16 cellular contexts compared by ENCODE assay signal in the genomic region with DNA sequence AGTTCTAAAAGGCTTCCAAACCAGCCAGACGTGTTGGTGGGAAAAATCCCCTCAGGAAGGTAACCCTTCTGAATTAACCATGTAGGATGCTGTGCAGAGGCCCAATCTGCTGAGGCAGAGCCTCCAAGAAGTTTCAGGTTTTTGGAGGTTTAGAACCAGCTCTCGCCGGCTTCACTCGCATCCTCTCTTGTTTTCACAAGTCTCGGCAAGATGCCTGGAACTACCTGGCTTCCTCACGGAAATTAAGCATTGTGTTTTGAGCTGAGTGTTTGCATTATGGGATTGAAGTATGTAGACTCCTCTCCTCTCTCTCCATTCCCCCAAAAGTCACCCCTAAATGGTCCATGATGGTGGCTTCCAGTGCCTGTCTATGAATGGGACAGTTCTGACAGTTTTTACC. TPM values are rescaled to one million over a fixed set of nuclear protein-coding genes. Genes with fewer than 3 reads are reported as not detected.
A peak's percentile ranks its signal among the peaks of the same experiment; 100 is the strongest.
DNase-seq lines count a peak whose midpoint lies in the region; ATAC-seq and TF ChIP-seq lines count a peak whose summit lies in the region.
"Had no signal": no experiment of that assay in that cellular context is flagged by ENCODE, and none has a peak within 500 bp of the region (broad histone marks: within the 10 kb centered on the region; RNA-seq: fewer than 3 reads in every experiment).

No MANE protein-coding gene starts in this region.

- H3K27me3 ChIP-seq in RWPE2 (ENCODE audit: insufficient read depth, poor library complexity, severe bottlenecking) (no peaks in the 10 kb centered on the region), lower lobe of right lung (ENCODE audit: low read depth) (no peaks in the 10 kb centered on the region), thyroid gland (no peaks in the 10 kb centered on the region)

- peaks cover 68% of the 10 kb centered on the region for H3K36me3 ChIP-seq in RWPE2 (ENCODE audit: low read depth)
- no peaks in the 10 kb centered on the region for H3K36me3 ChIP-seq in lower lobe of right lung
- H3K36me3 ChIP-seq in thyroid gland, result no peaks in the 10 kb centered on the region

- H3K27ac ChIP-seq in RWPE2 (ENCODE audit: poor library complexity, severe bottlenecking) (peak overlapping the region; percentile 100), coronary artery (peak overlapping the region; percentile 40 to 75), lower lobe of right lung (peak overlapping the region; percentile 18), thyroid gland (peak overlapping the region; percentile 90 to 96 (median 93))

- H3K4me3 ChIP-seq in RWPE2 (ENCODE audit: severe bottlenecking) (no peak overlapping the region), coronary artery (no peak overlapping the region), lower lobe of right lung (no peak overlapping the region), thyroid gland (replicated peaks in 1 of 3) (no peak overlapping the region)

- TF ChIP-seq CTCF in RWPE2 (IDR thresholded peaks at IDR 0.05; ENCODE audit: poor library complexity, severe bottlenecking) (no peak), coronary artery (IDR thresholded peaks at IDR 0.05) (no peak), lower lobe of right lung (IDR thresholded peaks at IDR 0.05) (no peak), thyroid gland (IDR thresholded peaks at IDR 0.05) (no peak)

- H3K9me3 ChIP-seq in RWPE2 (ENCODE audit: severe bottlenecking) (no peaks in the 10 kb centered on the region), lower lobe of right lung (no peaks in the 10 kb centered on the region), thyroid gland (no peaks in the 10 kb centered on the region)

- no peak for DNase-seq in RWPE2 (ENCODE audit: low spot score)
- no peak for DNase-seq in coronary artery (ENCODE audit: low spot score)
- no peak for DNase-seq in lower lobe of right lung
- DNase-seq in thyroid gland, result peak; percentile 89 to 92
- no peak for DNase-seq in NCI-H146 treated with DMSO at 0.1 percent for 48 hours (lab: John Stamatoyannopoulos, UW; ENCODE audit: unreplicated experiment)
- no peak for DNase-seq in head of caudate nucleus
- DNase-seq: activated CD4-positive, CD25-positive, alpha-beta regulatory T cell treated with anti-CD3 and anti-CD28 coated beads, Interleukin-2, amount 50 U/mL, for 72 hours; CD8-positive, alpha-beta T cell; DMS53; erythroblast; naive B cell; NCI-H187 treated with DMSO at 0.1 percent for 48 hours; NCI-H446 treated with DMSO at 0.1 percent for 48 hours; small intestine; stimulated activated CD4-positive, alpha-beta T cell treated with anti-CD3 and anti-CD28 coated beads, Interleukin-4, amount 100 ng/mL, for 4 hours had no signal

- H3K4me1 ChIP-seq in RWPE2 (ENCODE audit: insufficient read depth, poor library complexity, severe bottlenecking) (peaks cover 9% of the 10 kb centered on the region), lower lobe of right lung (peaks cover 54% of the 10 kb centered on the region), thyroid gland (peaks cover 57 to 92% of the 10 kb centered on the region in 2 donors)

- no peak for TF ChIP-seq POLR2A in thyroid gland (IDR thresholded peaks at IDR 0.05)

- WGBS in thyroid gland, 2 donors, result 17 to 49% methylated on average over 6 of the region's 6 CpGs

- intact Hi-C loops in lower lobe of right lung (cut with DNase I), result no loop called here
- intact Hi-C loops in thyroid gland (cut with DNase I), result no loop called here
- intact Hi-C loops in head of caudate nucleus (cut with DNase I), result no loop called here

- ATAC-seq in RWPE2 (ENCODE audit: low read depth), result no peak
- no peak for ATAC-seq in lower lobe of right lung
- ATAC-seq in HG03196 (IDR thresholded peaks at IDR 0.05; ENCODE audit: unreplicated experiment), result no peak
- ATAC-seq: CD8-positive, alpha-beta T cell had no signal

RNA-seq across cellular contexts. Expression of gene LTBP2, which starts 20.6 kb away (rescaled TPM):
- 39.5 TPM for total RNA-seq in lower lobe of right lung
- 100 to 1,000 TPM in 3 of 4 donors, 10 to 100 TPM in 1; 81.3 to 240 (median 189) TPM for total RNA-seq in thyroid gland

Comparison
In these comparisons a context has a peak if more than half of its experiments do, and no peak if none do; other contexts are left out.
1. DNase-seq: peak in thyroid gland (2 of 2); none in RWPE2 (single experiment), coronary artery (single experiment), lower lobe of right lung (single experiment), NCI-H146 treated with DMSO at 0.1 percent for 48 hours (single experiment) and head of caudate nucleus (0 of 42).
2. H3K27ac ChIP-seq: peak in every context shown above with its lines; median percentile 100 in RWPE2; 93 in thyroid gland; 58 in coronary artery; 18 in lower lobe of right lung.